9 cellular contexts compared by ENCODE assay signal in the genomic region with DNA sequence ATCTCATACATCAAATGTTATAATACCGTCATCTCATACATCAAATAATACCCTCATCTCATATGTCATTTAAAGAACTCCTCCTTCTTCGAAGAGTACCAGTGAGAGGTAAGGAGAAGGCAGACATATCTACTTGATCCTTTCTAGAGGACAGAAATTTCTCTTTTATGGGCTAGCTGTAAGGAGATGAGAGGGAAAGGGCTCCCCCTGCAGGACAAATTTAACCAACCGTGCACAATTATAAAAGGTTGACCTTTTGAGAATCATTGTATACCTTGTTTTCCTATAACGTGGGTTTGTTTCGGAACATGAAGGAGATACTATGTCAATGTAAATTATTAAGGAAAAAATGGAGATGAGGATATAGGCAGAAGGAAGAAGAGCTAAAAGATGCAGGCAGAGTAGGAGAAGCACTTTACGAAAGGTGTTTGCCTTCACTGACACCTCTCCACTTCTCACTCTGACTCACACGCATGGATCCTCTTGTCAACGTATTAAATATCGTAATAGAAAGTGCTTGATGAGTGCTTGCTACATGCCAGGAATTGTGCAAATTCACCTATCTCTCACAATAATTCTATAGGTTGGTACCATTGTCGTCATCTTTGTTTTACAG.
A peak's percentile ranks its signal among the peaks of the same experiment; 100 is the strongest.
DNase-seq lines count a peak whose midpoint lies in the region; TF ChIP-seq lines count a peak whose summit lies in the region.
"Had no signal": no experiment of that assay in that cellular context is flagged by ENCODE, and none has a peak within 500 bp of the region (broad histone marks: within the 10 kb centered on the region; RNA-seq: fewer than 3 reads in every experiment).

No MANE protein-coding gene starts in this region.

- H3K4me1 Mint-ChIP-seq in MCF 10A (ENCODE audit: insufficient read depth, unreplicated experiment) (peaks cover 23% of the 10 kb centered on the region), neural crest cell (peaks cover 5% of the 10 kb centered on the region)

- no peaks in the 10 kb centered on the region for H3K9me3 Mint-ChIP-seq in MCF 10A (ENCODE audit: unreplicated experiment)
- no peaks in the 10 kb centered on the region for H3K9me3 Mint-ChIP-seq in neural crest cell

- no peak overlapping the region for H3K4me3 ChIP-seq in MG63
- H3K4me3 ChIP-seq: HAP-1 had no signal

- POLR2A ChIA-PET in MCF 10A (lab: Yijun Ruan, JAX): no interaction called here

- H3K9me3 ChIP-seq in MG63: no peaks in the 10 kb centered on the region
- H3K9me3 ChIP-seq: HAP-1 had no signal

- H3K4me3 Mint-ChIP-seq in MCF 10A (ENCODE audit: unreplicated experiment) (no peak overlapping the region), neural crest cell (no peak overlapping the region)

- H3K27ac Mint-ChIP-seq in MCF 10A (ENCODE audit: low read depth, unreplicated experiment) (peak overlapping the region; percentile 75), neural crest cell (ENCODE audit: unreplicated experiment) (no peak overlapping the region)

- BruUV-seq in MCF 10A (replicated peaks; lab: Mats Ljungman, UMichigan): no TSS peak

- H3K36me3 ChIP-seq in MG63: no peaks in the 10 kb centered on the region
- H3K36me3 ChIP-seq: HAP-1 had no signal

- peak; percentile 55 for DNase-seq in A172 (ENCODE audit: low spot score)
- DNase-seq in GM04504 (ENCODE audit: low read depth): peak; percentile 34
- peak; percentile 35 for DNase-seq in NCI-H345 (lab: John Stamatoyannopoulos, UW)
- DNase-seq in MCF 10A (ENCODE audit: unreplicated experiment): peak; percentile 58
- DNase-seq in neural crest cell (ENCODE audit: low read depth, low spot score): peak; percentile 53
- DNase-seq in MG63: no peak
- no peak for DNase-seq in ureter (ENCODE audit: low spot score)
- no peak for DNase-seq in SKM-1 treated with dmso at 0.1 percent for 144 hours (lab: John Stamatoyannopoulos, UW; ENCODE audit: unreplicated experiment)

- peaks cover 3% of the 10 kb centered on the region; the same call in 1 of the 2 replicates for H3K27me3 ChIP-seq in MG63

- CTCF ChIA-PET in MCF 10A (lab: Yijun Ruan, JAX): interaction anchor here (0.6 to 4.9 kb wide), 28 partner anchors 9 to 1359 kb away, joined by 3 to 45 read pairs (median 4); no protein-coding TSS in a partner anchor

- intact Hi-C loops in MCF 10A (cut with micrococcal nuclease): loop anchor here (1.0 to 10.0 kb wide), 6 partner anchors 75 to 999 kb away; a partner anchor contains a TSS

- H3K36me3 Mint-ChIP-seq in MCF 10A (ENCODE audit: insufficient read depth, unreplicated experiment): no peaks in the 10 kb centered on the region
- H3K36me3 Mint-ChIP-seq in neural crest cell (ENCODE audit: low read depth): no peaks in the 10 kb centered on the region

- H3K27me3 Mint-ChIP-seq in MCF 10A (ENCODE audit: insufficient read depth, unreplicated experiment): no peaks in the 10 kb centered on the region
- H3K27me3 Mint-ChIP-seq in neural crest cell (ENCODE audit: low read depth): peaks cover 15% of the 10 kb centered on the region

- peak; percentile 62 for TF ChIP-seq CTCF in MCF 10A (IDR thresholded peaks at IDR 0.05; ENCODE audit: unreplicated experiment)
- TF ChIP-seq CTCF in neural crest cell (conservative IDR thresholded peaks at IDR 0.05): peak; percentile 77

Comparison
In these comparisons a context has a peak if more than half of its experiments do, and no peak if none do; other contexts are left out.
1. DNase-seq: peak in A172 (single experiment), GM04504 (single experiment), NCI-H345 (single experiment), MCF 10A (single experiment) and neural crest cell (single experiment); none in MG63 (single experiment), ureter (single experiment) and SKM-1 treated with dmso at 0.1 percent for 144 hours (single experiment).